Comparison of ENCODE assay signal across 21 cellular contexts in genomic region chr11:117197006-117197405, GRCh38. TPM values are rescaled to one million over a fixed set of nuclear protein-coding genes. Genes with fewer than 3 reads are reported as not detected.
A peak's percentile ranks its signal among the peaks of the same experiment; 100 is the strongest.
DNase-seq lines count a peak whose midpoint lies in the region; ATAC-seq and TF ChIP-seq lines count a peak whose summit lies in the region.
"Had no signal": no experiment of that assay in that cellular context is flagged by ENCODE, and none has a peak within 500 bp of the region (broad histone marks: within the 10 kb centered on the region; RNA-seq: fewer than 3 reads in every experiment).

No MANE protein-coding gene starts in this region.

- H3K27ac Mint-ChIP-seq in osteocyte (ENCODE audit: unreplicated experiment), result peak overlapping the region; percentile 92
- no peak overlapping the region for H3K27ac Mint-ChIP-seq in activated CD4-positive, alpha-beta T cell treated with anti-CD3 and anti-CD28 coated beads for 36 hours
- H3K27ac Mint-ChIP-seq: activated naive CD4-positive, alpha-beta T cell treated with anti-CD3 and anti-CD28 coated beads for 36 hours had no signal

- no peak for DNase-seq in Peyer's patch
- DNase-seq in esophagus muscularis mucosa (ENCODE audit: extremely low spot score), result no peak
- no peak for DNase-seq in osteocyte (ENCODE audit: extremely low spot score, unreplicated experiment)
- no peak for DNase-seq in vagina (ENCODE audit: extremely low spot score in 2 of 2)
- no peak for DNase-seq in activated CD4-positive, alpha-beta T cell treated with anti-CD3 and anti-CD28 coated beads for 36 hours
- no peak for DNase-seq in NCI-H526 treated with DMSO at 0.1 percent for 48 hours (lab: John Stamatoyannopoulos, UW)
- DNase-seq: activated CD4-positive, alpha-beta T cell treated with anti-CD3 and anti-CD28 coated beads for 4 hours; activated naive CD4-positive, alpha-beta T cell treated with anti-CD3 and anti-CD28 coated beads for 36 hours; activated T-cell treated with anti-CD3 and anti-CD28 coated beads, Interleukin-2, amount 50 U/mL, for 4 hours; AML-193; amniotic stem cell; DMS79; dorsolateral prefrontal cortex; Karpas-422; NCI-H187; nucleus accumbens; Right ventricle myocardium superior; SW 1271 had no signal

- H3K4me3 ChIP-seq in Peyer's patch (no peak overlapping the region), esophagus muscularis mucosa (no peak overlapping the region), vagina (no peak overlapping the region)
- H3K4me3 ChIP-seq: dorsolateral prefrontal cortex, left lung, mucosa of descending colon had no signal

- no peaks in the 10 kb centered on the region for H3K9me3 Mint-ChIP-seq in osteocyte (ENCODE audit: unreplicated experiment)
- H3K9me3 Mint-ChIP-seq in activated CD4-positive, alpha-beta T cell treated with anti-CD3 and anti-CD28 coated beads for 36 hours (ENCODE audit: low read depth), result no peaks in the 10 kb centered on the region
- H3K9me3 Mint-ChIP-seq: activated naive CD4-positive, alpha-beta T cell treated with anti-CD3 and anti-CD28 coated beads for 36 hours; activated T-cell treated with anti-CD3 and anti-CD28 coated beads, Interleukin-2, amount 50 U/mL, for 4 hours had no signal

- H3K4me3 Mint-ChIP-seq in osteocyte (ENCODE audit: unreplicated experiment), result no peak overlapping the region
- no peak overlapping the region for H3K4me3 Mint-ChIP-seq in activated CD4-positive, alpha-beta T cell treated with anti-CD3 and anti-CD28 coated beads for 36 hours
- H3K4me3 Mint-ChIP-seq: activated naive CD4-positive, alpha-beta T cell treated with anti-CD3 and anti-CD28 coated beads for 36 hours; activated T-cell treated with anti-CD3 and anti-CD28 coated beads, Interleukin-2, amount 50 U/mL, for 4 hours had no signal

- CTCF ChIA-PET in activated CD4-positive, alpha-beta T cell treated with anti-CD3 and anti-CD28 coated beads for 36 hours (lab: Charles Lee), result no interaction called here

- H3K27ac ChIP-seq in Peyer's patch (peak overlapping the region in 3 of 4 donors; percentile 62 to 89 (median 78)), esophagus muscularis mucosa (replicated peaks in 1 of 4) (peak overlapping the region; percentile 94 to 97 (median 96)), vagina (peak overlapping the region; percentile 78)

- H3K27me3 ChIP-seq in Peyer's patch (no peaks in the 10 kb centered on the region), esophagus muscularis mucosa (no peaks in the 10 kb centered on the region), vagina (no peaks in the 10 kb centered on the region)
- H3K27me3 ChIP-seq: dorsolateral prefrontal cortex, left lung had no signal

- TF ChIP-seq POLR2A in Peyer's patch (IDR thresholded peaks at IDR 0.05) (no peak), esophagus muscularis mucosa (IDR thresholded peaks at IDR 0.05; ENCODE audit: low read depth) (no peak), vagina (IDR thresholded peaks at IDR 0.05) (no peak)

- no peak for TF ChIP-seq EP300 in esophagus muscularis mucosa (IDR thresholded peaks at IDR 0.05)

- POLR2A ChIA-PET in activated CD4-positive, alpha-beta T cell treated with anti-CD3 and anti-CD28 coated beads for 36 hours (lab: Charles Lee), result no interaction called here

- no peaks in the 10 kb centered on the region for H3K27me3 Mint-ChIP-seq in osteocyte (ENCODE audit: unreplicated experiment)
- no peaks in the 10 kb centered on the region for H3K27me3 Mint-ChIP-seq in activated CD4-positive, alpha-beta T cell treated with anti-CD3 and anti-CD28 coated beads for 36 hours

- peaks cover 47% of the 10 kb centered on the region for H3K4me1 Mint-ChIP-seq in osteocyte (ENCODE audit: unreplicated experiment)
- no peaks in the 10 kb centered on the region for H3K4me1 Mint-ChIP-seq in activated CD4-positive, alpha-beta T cell treated with anti-CD3 and anti-CD28 coated beads for 36 hours

- WGBS in esophagus muscularis mucosa, result 76% methylated on average over 7 of the region's 7 CpGs

- H3K4me1 ChIP-seq in Peyer's patch (peaks cover 0 to 29% (median 0%) of the 10 kb centered on the region in 4 donors), esophagus muscularis mucosa (peaks cover 17 to 38% (median 35%) of the 10 kb centered on the region in 4 donors), vagina (peaks cover 21% of the 10 kb centered on the region)

- H3K36me3 ChIP-seq in Peyer's patch (peaks cover 0 to 48% (median 0%) of the 10 kb centered on the region in 3 donors), esophagus muscularis mucosa (peaks cover 21 to 55% (median 47%) of the 10 kb centered on the region in 4 donors), vagina (peaks cover under 1 to 17% of the 10 kb centered on the region in 2 donors)

- intact Hi-C loops in esophagus muscularis mucosa (cut with DNase I), result no loop called here
- intact Hi-C loops in vagina (cut with DNase I), result no loop called here
- intact Hi-C loops in activated CD4-positive, alpha-beta T cell treated with anti-CD3 and anti-CD28 coated beads for 36 hours (cut with DNase I, micrococcal nuclease), result no loop called here

- H3K36me3 Mint-ChIP-seq in osteocyte (ENCODE audit: unreplicated experiment), result peaks cover 16% of the 10 kb centered on the region
- H3K36me3 Mint-ChIP-seq in activated CD4-positive, alpha-beta T cell treated with anti-CD3 and anti-CD28 coated beads for 36 hours (ENCODE audit: low read depth), result peaks cover 3% of the 10 kb centered on the region

- H3K9me3 ChIP-seq in Peyer's patch (no peaks in the 10 kb centered on the region), esophagus muscularis mucosa (no peaks in the 10 kb centered on the region), vagina (no peaks in the 10 kb centered on the region)
- H3K9me3 ChIP-seq: left lung, mucosa of descending colon had no signal

- ATAC-seq in activated CD4-positive, alpha-beta T cell treated with anti-CD3 and anti-CD28 coated beads for 36 hours, result no peak
- ATAC-seq in HG03469 (IDR thresholded peaks at IDR 0.05; ENCODE audit: unreplicated experiment), result no peak
- ATAC-seq: activated T-cell treated with anti-CD3 and anti-CD28 coated beads, Interleukin-2, amount 50 U/mL, for 4 hours; left lung had no signal

- TF ChIP-seq CTCF in Peyer's patch (IDR thresholded peaks at IDR 0.05) (no peak), esophagus muscularis mucosa (IDR thresholded peaks at IDR 0.05) (no peak), osteocyte (IDR thresholded peaks at IDR 0.05) (no peak), vagina (IDR thresholded peaks at IDR 0.05) (no peak)

RNA-seq across cellular contexts. Expression of gene TAGLN, which starts 2.2 kb away (rescaled TPM):
- total RNA-seq in Peyer's patch, result 100 to 1,000 TPM; 110 to 361 (median 254) TPM
- total RNA-seq in esophagus muscularis mucosa, result over 10,000 TPM; 12,513 to 19,293 (median 14,679) TPM
- total RNA-seq in osteocyte, result 711 and 715 TPM in 2 replicates
- 1,935 TPM for total RNA-seq in vagina
- 1 to 10 TPM; 1.6 to 2.0 TPM for total RNA-seq in activated CD4-positive, alpha-beta T cell treated with anti-CD3 and anti-CD28 coated beads for 36 hours

RNA-seq across cellular contexts. Expression of gene SIDT2, which starts 18.5 kb away (rescaled TPM):
- total RNA-seq in Peyer's patch (100 to 1,000 TPM in 3 of 4 donors, 10 to 100 TPM in 1; 69.3 to 201 (median 162) TPM), esophagus muscularis mucosa (10 to 100 TPM; 26.5 to 34.1 (median 29.3) TPM), osteocyte (65.5 and 67.3 TPM in 2 replicates), vagina (24.8 TPM)
- total RNA-seq in activated CD4-positive, alpha-beta T cell treated with anti-CD3 and anti-CD28 coated beads for 36 hours, result 10 to 100 TPM; 21.5 to 23.7 TPM

RNA-seq across cellular contexts. Expression of gene PCSK7, which starts 34.9 kb away (rescaled TPM):
- total RNA-seq in Peyer's patch, result 100 to 1,000 TPM; 136 to 244 (median 171) TPM
- total RNA-seq in esophagus muscularis mucosa, result 10 to 100 TPM; 27.8 to 43.7 (median 31.9) TPM
- 57.5 and 65.0 TPM in 2 replicates for total RNA-seq in osteocyte
- 63.8 TPM for total RNA-seq in vagina
- 10 to 100 TPM; 95.0 to 96.2 TPM for total RNA-seq in activated CD4-positive, alpha-beta T cell treated with anti-CD3 and anti-CD28 coated beads for 36 hours

RNA-seq across cellular contexts. Expression of gene RNF214, which starts 35.5 kb away (rescaled TPM):
- total RNA-seq in Peyer's patch, result 10 to 100 TPM; 10.2 to 32.2 (median 13.4) TPM
- 10 to 100 TPM; 12.4 to 21.5 (median 18.4) TPM for total RNA-seq in esophagus muscularis mucosa
- 32.8 and 34.2 TPM in 2 replicates for total RNA-seq in osteocyte
- total RNA-seq in vagina, result 10.8 TPM
- total RNA-seq in activated CD4-positive, alpha-beta T cell treated with anti-CD3 and anti-CD28 coated beads for 36 hours, result 10 to 100 TPM; 19.3 to 24.6 TPM

RNA-seq across cellular contexts. Expression of gene PAFAH1B2, which starts 52.9 kb away (rescaled TPM):
- total RNA-seq in Peyer's patch, result 10 to 100 TPM; 45.4 to 96.2 (median 66.9) TPM
- 10 to 100 TPM; 40.3 to 63.0 (median 47.4) TPM for total RNA-seq in esophagus muscularis mucosa
- total RNA-seq in osteocyte, result 82.7 and 84.5 TPM in 2 replicates
- 68.5 TPM for total RNA-seq in vagina
- total RNA-seq in activated CD4-positive, alpha-beta T cell treated with anti-CD3 and anti-CD28 coated beads for 36 hours, result 10 to 100 TPM; 44.8 to 57.5 TPM

Comparison
In these comparisons a context has a peak if more than half of its experiments do, and no peak if none do; other contexts are left out.
1. RNA of gene TAGLN, which starts 2.2 kb away (total RNA-seq): 12,513 to 19,293 TPM in esophagus muscularis mucosa, 1,935 TPM in vagina (single experiment), 711 to 715 TPM in osteocyte and 110 to 361 TPM in Peyer's patch; 1.6 to 2.0 TPM in activated CD4-positive, alpha-beta T cell treated with anti-CD3 and anti-CD28 coated beads for 36 hours; every median in the first group is over 10 times any median in the second.
2. Peak in every context shown above with its lines, with median percentiles within 50 percentile points of each other: H3K27ac ChIP-seq.